8 cellular contexts compared by ENCODE assay signal in the genomic region with DNA sequence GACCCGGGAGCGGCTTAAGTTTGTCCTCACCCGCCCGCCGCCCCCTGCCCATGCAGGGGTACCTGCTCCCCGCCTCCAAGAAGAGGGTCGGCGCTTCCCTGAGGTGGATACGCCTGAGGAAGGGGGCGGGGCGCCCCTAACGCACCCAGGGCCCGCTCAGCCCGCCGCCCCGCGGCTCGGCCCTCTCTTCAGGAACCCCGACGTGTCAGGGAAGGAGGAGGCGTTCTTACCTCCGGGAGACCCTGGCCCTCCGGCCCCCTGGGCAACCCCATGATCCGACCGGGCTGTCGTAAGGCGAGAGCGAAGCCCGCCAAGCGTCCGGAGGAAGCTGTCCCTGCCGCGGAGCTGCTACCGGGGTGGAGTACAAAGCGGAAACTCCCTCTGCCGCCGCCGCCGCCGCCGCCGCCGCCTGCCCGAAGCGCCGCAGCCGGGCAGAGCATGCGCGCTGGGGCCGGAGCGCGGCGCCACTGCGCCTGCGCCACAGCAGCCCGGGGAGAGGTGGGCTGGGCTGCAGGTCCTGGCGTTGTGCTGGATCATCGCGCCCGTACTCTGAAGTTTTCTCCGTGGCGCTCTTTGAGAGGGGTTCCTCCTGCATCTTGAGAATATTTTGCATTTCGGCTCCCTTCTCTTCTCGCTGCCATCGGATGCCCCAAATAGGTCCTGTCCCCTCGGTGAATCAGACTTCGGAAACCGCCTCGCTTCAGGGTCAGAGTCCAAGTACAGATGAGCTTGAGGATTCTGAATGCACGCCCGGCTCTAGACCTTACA. TPM values are rescaled to one million over a fixed set of nuclear protein-coding genes. Genes with fewer than 3 reads are reported as not detected.
DNase-seq lines count a peak whose midpoint lies in the region; ATAC-seq lines count a peak whose summit lies in the region.

A gene with protein sequence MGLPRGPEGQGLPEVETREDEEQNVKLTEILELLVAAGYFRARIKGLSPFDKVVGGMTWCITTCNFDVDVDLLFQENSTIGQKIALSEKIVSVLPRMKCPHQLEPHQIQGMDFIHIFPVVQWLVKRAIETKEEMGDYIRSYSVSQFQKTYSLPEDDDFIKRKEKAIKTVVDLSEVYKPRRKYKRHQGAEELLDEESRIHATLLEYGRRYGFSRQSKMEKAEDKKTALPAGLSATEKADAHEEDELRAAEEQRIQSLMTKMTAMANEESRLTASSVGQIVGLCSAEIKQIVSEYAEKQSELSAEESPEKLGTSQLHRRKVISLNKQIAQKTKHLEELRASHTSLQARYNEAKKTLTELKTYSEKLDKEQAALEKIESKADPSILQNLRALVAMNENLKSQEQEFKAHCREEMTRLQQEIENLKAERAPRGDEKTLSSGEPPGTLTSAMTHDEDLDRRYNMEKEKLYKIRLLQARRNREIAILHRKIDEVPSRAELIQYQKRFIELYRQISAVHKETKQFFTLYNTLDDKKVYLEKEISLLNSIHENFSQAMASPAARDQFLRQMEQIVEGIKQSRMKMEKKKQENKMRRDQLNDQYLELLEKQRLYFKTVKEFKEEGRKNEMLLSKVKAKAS (minus strand): TSS at position 347 of the 768 bp plus-strand sequence. CDS start 75 bp downstream, at position 272.

- no peaks in the 10 kb centered on the region for H3K27me3 Mint-ChIP-seq in activated T-helper 1 cell treated with anti-CD3 and anti-CD28 coated beads, Interleukin-12 subunit alpha, Interleukin-12 subunit beta, Interleukin-2, Interleukin-4 antibody, amounts not matched to agents 30 ng/mL and 10 ng/mL and 1 ng/mL, durations not matched to agents 14 hours and 24 hours and 36 hours (ENCODE audit: insufficient read depth)
- peaks cover 0 to 6% (median 1%) of the 10 kb centered on the region in 5 donors for H3K27me3 Mint-ChIP-seq in naive thymus-derived CD4-positive, alpha-beta T cell
- H3K27me3 Mint-ChIP-seq in stimulated activated memory B cell treated with anti-CD40 and anti-IgM and Interleukin-4, amounts not matched to agents 10 μg/mL and 1 μg/mL and 100 μg/mL, for 72 hours: no peaks in the 10 kb centered on the region

- CTCF ChIA-PET in naive thymus-derived CD4-positive, alpha-beta T cell (lab: Charles Lee): interaction anchor here (0.6 to 2.6 kb wide), 3 partner anchors 10 to 229 kb away, joined by 3 to 16 read pairs (median 3); no protein-coding TSS in a partner anchor

- peak within 1 kb of the TSS; percentile 88 for H3K27ac Mint-ChIP-seq in activated T-helper 1 cell treated with anti-CD3 and anti-CD28 coated beads, Interleukin-12 subunit alpha, Interleukin-12 subunit beta, Interleukin-2, Interleukin-4 antibody, amounts not matched to agents 30 ng/mL and 10 ng/mL and 1 ng/mL, durations not matched to agents 14 hours and 24 hours and 36 hours
- H3K27ac Mint-ChIP-seq in naive thymus-derived CD4-positive, alpha-beta T cell: peak within 1 kb of the TSS; percentile 59 to 96 (median 90)
- H3K27ac Mint-ChIP-seq in stimulated activated memory B cell treated with anti-CD40 and anti-IgM and Interleukin-4, amounts not matched to agents 10 μg/mL and 1 μg/mL and 100 μg/mL, for 72 hours: peak within 1 kb of the TSS; percentile 85

- peak; percentile 88 for ATAC-seq in GM21737 (IDR thresholded peaks at IDR 0.05; ENCODE audit: unreplicated experiment)
- ATAC-seq in naive thymus-derived CD4-positive, alpha-beta T cell: peak; percentile 88
- peak; percentile 95 for ATAC-seq in stimulated activated memory B cell treated with anti-CD40 and anti-IgM and Interleukin-4, amounts not matched to agents 10 μg/mL and 1 μg/mL and 100 μg/mL, for 72 hours

- no peaks in the 10 kb centered on the region for H3K9me3 Mint-ChIP-seq in activated T-helper 1 cell treated with anti-CD3 and anti-CD28 coated beads, Interleukin-12 subunit alpha, Interleukin-12 subunit beta, Interleukin-2, Interleukin-4 antibody, amounts not matched to agents 30 ng/mL and 10 ng/mL and 1 ng/mL, durations not matched to agents 14 hours and 24 hours and 36 hours
- H3K9me3 Mint-ChIP-seq in naive thymus-derived CD4-positive, alpha-beta T cell: peaks cover 0 to 3% (median 0%) of the 10 kb centered on the region in 11 donors
- no peaks in the 10 kb centered on the region for H3K9me3 Mint-ChIP-seq in stimulated activated memory B cell treated with anti-CD40 and anti-IgM and Interleukin-4, amounts not matched to agents 10 μg/mL and 1 μg/mL and 100 μg/mL, for 72 hours

- H3K4me1 Mint-ChIP-seq in activated T-helper 1 cell treated with anti-CD3 and anti-CD28 coated beads, Interleukin-12 subunit alpha, Interleukin-12 subunit beta, Interleukin-2, Interleukin-4 antibody, amounts not matched to agents 30 ng/mL and 10 ng/mL and 1 ng/mL, durations not matched to agents 14 hours and 24 hours and 36 hours (ENCODE audit: low read depth): peaks cover 42% of the 10 kb centered on the region
- H3K4me1 Mint-ChIP-seq in naive thymus-derived CD4-positive, alpha-beta T cell: peaks cover 30 to 69% (median 41%) of the 10 kb centered on the region in 7 donors
- peaks cover 35% of the 10 kb centered on the region for H3K4me1 Mint-ChIP-seq in stimulated activated memory B cell treated with anti-CD40 and anti-IgM and Interleukin-4, amounts not matched to agents 10 μg/mL and 1 μg/mL and 100 μg/mL, for 72 hours

- intact Hi-C loops in activated T-helper 1 cell treated with anti-CD3 and anti-CD28 coated beads, Interleukin-12 subunit alpha, Interleukin-12 subunit beta, Interleukin-2, Interleukin-4 antibody, amounts not matched to agents 30 ng/mL and 10 ng/mL and 1 ng/mL, durations not matched to agents 14 hours and 24 hours and 36 hours (cut with micrococcal nuclease): loop anchor here (1.0 to 2.0 kb wide), 6 partner anchors 11 to 1353 kb away; a partner anchor contains a TSS
- intact Hi-C loops in naive thymus-derived CD4-positive, alpha-beta T cell (cut with micrococcal nuclease): loop anchor here (1.0 to 10.0 kb wide), 12 partner anchors 11 to 1998 kb away; a partner anchor contains a TSS

- POLR2A ChIA-PET in naive thymus-derived CD4-positive, alpha-beta T cell (lab: Charles Lee): interaction anchor here (0.6 to 2.4 kb wide), 6 partner anchors 10 to 200 kb away, joined by 3 to 11 read pairs (median 6); a partner anchor contains a TSS

- H3K36me3 Mint-ChIP-seq in activated T-helper 1 cell treated with anti-CD3 and anti-CD28 coated beads, Interleukin-12 subunit alpha, Interleukin-12 subunit beta, Interleukin-2, Interleukin-4 antibody, amounts not matched to agents 30 ng/mL and 10 ng/mL and 1 ng/mL, durations not matched to agents 14 hours and 24 hours and 36 hours (ENCODE audit: low read depth): peaks cover 5% of the 10 kb centered on the region
- peaks cover 0 to 6% (median 0%) of the 10 kb centered on the region in 5 donors for H3K36me3 Mint-ChIP-seq in naive thymus-derived CD4-positive, alpha-beta T cell
- no peaks in the 10 kb centered on the region for H3K36me3 Mint-ChIP-seq in stimulated activated memory B cell treated with anti-CD40 and anti-IgM and Interleukin-4, amounts not matched to agents 10 μg/mL and 1 μg/mL and 100 μg/mL, for 72 hours

- no peaks in the 10 kb centered on the region for H3K27me3 ChIP-seq in naive thymus-derived CD4-positive, alpha-beta T cell (ENCODE audit: control insufficient read depth in 2 of 2, insufficient read depth in 2 of 2, low read length in 2 of 2)

- H3K36me3 ChIP-seq in naive thymus-derived CD4-positive, alpha-beta T cell (ENCODE audit: control insufficient read depth in 2 of 3, insufficient read depth in 3 of 3, low read length in 3 of 3): peaks cover 0 to 9% (median 0%) of the 10 kb centered on the region in 3 experiments

- no peaks in the 10 kb centered on the region for H3K9me3 ChIP-seq in naive thymus-derived CD4-positive, alpha-beta T cell (ENCODE audit: control insufficient read depth in 2 of 3, low read length in 3 of 3)

- DNase-seq in DMS79 treated with DMSO at 0.1 percent for 48 hours (lab: John Stamatoyannopoulos, UW): peak; percentile 62
- DNase-seq in KG1 (lab: John Stamatoyannopoulos, UW): peak; percentile 50
- peak; percentile 83 for DNase-seq in RKO (ENCODE audit: low spot score)
- peak; percentile 87 for DNase-seq in activated T-helper 1 cell treated with anti-CD3 and anti-CD28 coated beads, Interleukin-12 subunit alpha, Interleukin-12 subunit beta, Interleukin-2, Interleukin-4 antibody, amounts not matched to agents 30 ng/mL and 10 ng/mL and 1 ng/mL, durations not matched to agents 14 hours and 24 hours and 36 hours (ENCODE audit: low spot score)
- DNase-seq in fibroblast of gingiva (ENCODE audit: low read depth): peak; percentile 79
- DNase-seq in naive thymus-derived CD4-positive, alpha-beta T cell: peak; percentile 82 to 95 (median 91)

- H3K4me1 ChIP-seq in naive thymus-derived CD4-positive, alpha-beta T cell (ENCODE audit: control insufficient read depth in 2 of 2, insufficient read depth in 2 of 2, low read length in 2 of 2): peaks cover 6 to 9% of the 10 kb centered on the region in 2 donors

- H3K27ac ChIP-seq in naive thymus-derived CD4-positive, alpha-beta T cell (ENCODE audit: low read depth, low read length): peak within 1 kb of the TSS; percentile 98

- H3K4me3 Mint-ChIP-seq in activated T-helper 1 cell treated with anti-CD3 and anti-CD28 coated beads, Interleukin-12 subunit alpha, Interleukin-12 subunit beta, Interleukin-2, Interleukin-4 antibody, amounts not matched to agents 30 ng/mL and 10 ng/mL and 1 ng/mL, durations not matched to agents 14 hours and 24 hours and 36 hours: peak within 1 kb of the TSS; percentile 92
- H3K4me3 Mint-ChIP-seq in naive thymus-derived CD4-positive, alpha-beta T cell: peak within 1 kb of the TSS; percentile 87 to 98 (median 95)
- H3K4me3 Mint-ChIP-seq in stimulated activated memory B cell treated with anti-CD40 and anti-IgM and Interleukin-4, amounts not matched to agents 10 μg/mL and 1 μg/mL and 100 μg/mL, for 72 hours: peak within 1 kb of the TSS; percentile 95

- H3K4me3 ChIP-seq in naive thymus-derived CD4-positive, alpha-beta T cell (ENCODE audit: low read length): peak within 1 kb of the TSS; percentile 90

RNA-seq across cellular contexts. Expression of the gene that starts here (rescaled TPM):
- total RNA-seq in activated T-helper 1 cell treated with anti-CD3 and anti-CD28 coated beads, Interleukin-12 subunit alpha, Interleukin-12 subunit beta, Interleukin-2, Interleukin-4 antibody, amounts not matched to agents 30 ng/mL and 10 ng/mL and 1 ng/mL, durations not matched to agents 14 hours and 24 hours and 36 hours: 33.3 and 34.4 TPM in 2 replicates
- total RNA-seq in naive thymus-derived CD4-positive, alpha-beta T cell: 10 to 100 TPM; 34.8 to 73.9 (median 51.5) TPM
- polyA plus RNA-seq in naive thymus-derived CD4-positive, alpha-beta T cell: 1 to 10 TPM; 5.9 to 8.0 TPM

Comparison
In these comparisons a context has a peak if more than half of its experiments do, and no peak if none do; other contexts are left out.
1. Peak in every context shown above with its lines: DNase-seq, ATAC-seq, H3K4me3 ChIP-seq and H3K27ac ChIP-seq.